Comparison of ENCODE assay signal across 11 cellular contexts in the genomic region with DNA sequence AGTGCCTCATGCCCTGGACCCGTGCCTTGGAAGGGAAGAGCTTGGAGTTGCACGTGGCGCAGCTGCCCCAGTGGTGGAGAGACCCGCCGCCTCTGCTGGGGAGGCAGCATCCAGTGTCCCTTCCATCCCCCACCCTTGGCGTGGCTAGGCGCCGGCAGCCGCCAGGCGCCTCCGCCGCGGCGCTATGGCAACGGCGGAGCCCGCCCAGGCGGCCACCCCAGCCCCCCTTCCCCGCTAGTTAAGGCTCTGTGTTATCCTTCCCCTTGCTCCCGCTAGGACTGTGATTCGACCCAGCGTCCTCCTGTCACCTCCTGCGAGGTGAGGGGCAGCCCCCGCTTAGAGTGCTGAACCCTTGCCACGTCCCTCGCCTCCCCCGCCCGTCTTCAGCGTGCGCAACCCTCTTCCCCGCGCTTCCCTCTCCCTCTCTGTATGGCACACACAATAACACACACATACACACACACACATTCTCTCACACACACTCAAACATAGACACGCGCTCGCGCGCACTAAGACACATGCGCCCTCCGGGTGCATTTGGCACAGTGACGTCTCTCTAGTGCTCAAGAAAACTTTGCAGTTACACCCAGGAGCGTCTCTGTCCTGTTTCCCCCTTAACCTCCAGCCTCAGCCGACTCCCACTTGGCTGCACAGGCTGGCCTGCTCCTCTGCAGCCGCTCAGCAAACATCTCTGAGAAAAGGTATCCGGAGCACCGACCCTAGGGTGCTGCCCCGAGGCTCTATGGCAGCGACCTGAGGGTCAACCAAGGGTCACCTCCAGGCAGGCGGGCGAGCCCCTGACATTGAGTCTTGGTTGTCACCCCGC. TPM values are rescaled to one million over a fixed set of nuclear protein-coding genes. Genes with fewer than 3 reads are reported as not detected.
DNase-seq lines count a peak whose midpoint lies in the region; ATAC-seq, FAIRE-seq and TF ChIP-seq lines count a peak whose summit lies in the region.
"Had no signal": no experiment of that assay in that cellular context is flagged by ENCODE, and none has a peak within 500 bp of the region (broad histone marks: within the 10 kb centered on the region; RNA-seq: fewer than 3 reads in every experiment).

No MANE protein-coding gene starts in this region.

- no peak overlapping the region for H3K27ac ChIP-seq in GM23338 (ENCODE audit: low read depth)
- H3K27ac ChIP-seq in foreskin keratinocyte = no peak overlapping the region
- H3K27ac ChIP-seq in kidney (ENCODE audit: low read depth in 2 of 2, low read length in 2 of 2) = no peak overlapping the region

- H3K27me3 Mint-ChIP-seq in GM23338 (ENCODE audit: insufficient read depth, low read depth, poor library complexity) = peaks cover 46% of the 10 kb centered on the region

- TF ChIP-seq CTCF in GM23338 (conservative IDR thresholded peaks at IDR 0.05; ENCODE audit: low read depth in 2 of 2) (no peak), foreskin keratinocyte (conservative IDR thresholded peaks at IDR 0.05) (no peak), kidney (IDR thresholded peaks at IDR 0.05; ENCODE audit: borderline replicate concordance, extremely low read depth, insufficient read depth) (no peak)

- H3K36me3 Mint-ChIP-seq in GM23338 (ENCODE audit: low read depth) = no peaks in the 10 kb centered on the region; the same call in 2 of the 3 replicates
- H3K36me3 Mint-ChIP-seq: natural killer cell had no signal

- peak overlapping the region; percentile 90 for H2AFZ ChIP-seq in GM23338

- H3K36me3 ChIP-seq in GM23338 (ENCODE audit: insufficient read depth) (no peaks in the 10 kb centered on the region), kidney (ENCODE audit: control insufficient read depth in 1 of 2, insufficient read depth in 2 of 2, low read length in 2 of 2) (no peaks in the 10 kb centered on the region)

- peaks cover 48% of the 10 kb centered on the region for H3K4me1 Mint-ChIP-seq in GM23338
- H3K4me1 Mint-ChIP-seq: natural killer cell had no signal

- H3K4me3 Mint-ChIP-seq in GM23338 = peak overlapping the region; percentile 77
- H3K4me3 Mint-ChIP-seq: natural killer cell had no signal

- H3K79me2 ChIP-seq in GM23338 (replicated peaks; ENCODE audit: insufficient read depth) = no peaks in the 10 kb centered on the region

- H3K4me3 ChIP-seq in GM23338 (peak overlapping the region; percentile 71), kidney (ENCODE audit: low read length in 2 of 2) (no peak overlapping the region)

- H3K4me1 ChIP-seq in GM23338 (ENCODE audit: insufficient read depth) (peaks cover 25% of the 10 kb centered on the region), foreskin keratinocyte (no peaks in the 10 kb centered on the region), kidney (ENCODE audit: control insufficient read depth in 1 of 2, insufficient read depth in 1 of 2, low read depth in 1 of 2, low read length in 2 of 2) (peaks cover 0 to 3% of the 10 kb centered on the region in 2 donors)

- H4K20me1 ChIP-seq in GM23338 (replicated peaks; ENCODE audit: insufficient read depth) = no peaks in the 10 kb centered on the region

- DNase-seq in GM23338 (ENCODE audit: low spot score) = peak; percentile 81
- peak; percentile 39 to 53 for DNase-seq in NCI-H526 (lab: John Stamatoyannopoulos, UW)
- DNase-seq in foreskin keratinocyte = no peak
- peak; percentile 60 for DNase-seq in occipital lobe (lab: John Stamatoyannopoulos, UW)
- DNase-seq in stimulated activated CD4-positive, alpha-beta T cell treated with anti-CD3 and anti-CD28 coated beads, Interleukin-4, amount 100 ng/mL, for 24 hours = no peak
- DNase-seq in kidney = no peak
- DNase-seq: activated CD8-positive, alpha-beta memory T cell treated with anti-CD3 and anti-CD28 coated beads, Interleukin-2, amount 50 U/mL, for 4 hours; natural killer cell had no signal

- intact Hi-C loops in kidney (cut with DNase I) = no loop called here

- H3K9me3 Mint-ChIP-seq in GM23338 = no peaks in the 10 kb centered on the region

- FAIRE-seq in kidney (lab: Jason Lieb, UNC) = no peak
- FAIRE-seq: HepG2 had no signal

- peak overlapping the region; percentile 92 for H3K4me2 ChIP-seq in GM23338

- peaks cover 75% of the 10 kb centered on the region for H3K27me3 ChIP-seq in GM23338 (ENCODE audit: insufficient read depth)
- H3K27me3 ChIP-seq in foreskin keratinocyte = peaks cover 81% of the 10 kb centered on the region

- peak; percentile 70 for ATAC-seq in GM23338
- ATAC-seq in foreskin keratinocyte = peak; percentile 41
- ATAC-seq in GM21528 (IDR thresholded peaks at IDR 0.05; ENCODE audit: low FRiP score, unreplicated experiment) = no peak
- no peak for ATAC-seq in GM19328 (IDR thresholded peaks at IDR 0.05; ENCODE audit: unreplicated experiment)
- ATAC-seq: HepG2, natural killer cell had no signal

- no peaks in the 10 kb centered on the region for H3K9me2 ChIP-seq in GM23338 (ENCODE audit: insufficient read depth)

- H3K9me3 ChIP-seq in kidney (ENCODE audit: control insufficient read depth in 1 of 2, low read length in 2 of 2) = no peaks in the 10 kb centered on the region

- no peak overlapping the region for H3K27ac Mint-ChIP-seq in GM23338
- H3K27ac Mint-ChIP-seq: natural killer cell had no signal

- peaks cover 5% of the 10 kb centered on the region; the same call in 1 of the 2 replicates for H3F3A ChIP-seq in GM23338 (replicated peaks; ENCODE audit: low read depth)

- H3K9ac ChIP-seq in kidney (ENCODE audit: low read length in 2 of 2) = no peak overlapping the region

TF ChIP-seq in GM23338, 12 proteins besides CTCF, POLR2A, EP300 and RAD21 (continues in another document):
- no peak for TF ChIP-seq JUNB (IDR thresholded peaks at IDR 0.05; ENCODE audit: unreplicated experiment)
- no peak for TF ChIP-seq ZNF331 (CRISPR knock-in tag; IDR thresholded peaks at IDR 0.05; ENCODE audit: low read depth)
- TF ChIP-seq STAT1 (IDR thresholded peaks at IDR 0.05; ENCODE audit: unreplicated experiment) = no peak
- TF ChIP-seq, protein P1, sequence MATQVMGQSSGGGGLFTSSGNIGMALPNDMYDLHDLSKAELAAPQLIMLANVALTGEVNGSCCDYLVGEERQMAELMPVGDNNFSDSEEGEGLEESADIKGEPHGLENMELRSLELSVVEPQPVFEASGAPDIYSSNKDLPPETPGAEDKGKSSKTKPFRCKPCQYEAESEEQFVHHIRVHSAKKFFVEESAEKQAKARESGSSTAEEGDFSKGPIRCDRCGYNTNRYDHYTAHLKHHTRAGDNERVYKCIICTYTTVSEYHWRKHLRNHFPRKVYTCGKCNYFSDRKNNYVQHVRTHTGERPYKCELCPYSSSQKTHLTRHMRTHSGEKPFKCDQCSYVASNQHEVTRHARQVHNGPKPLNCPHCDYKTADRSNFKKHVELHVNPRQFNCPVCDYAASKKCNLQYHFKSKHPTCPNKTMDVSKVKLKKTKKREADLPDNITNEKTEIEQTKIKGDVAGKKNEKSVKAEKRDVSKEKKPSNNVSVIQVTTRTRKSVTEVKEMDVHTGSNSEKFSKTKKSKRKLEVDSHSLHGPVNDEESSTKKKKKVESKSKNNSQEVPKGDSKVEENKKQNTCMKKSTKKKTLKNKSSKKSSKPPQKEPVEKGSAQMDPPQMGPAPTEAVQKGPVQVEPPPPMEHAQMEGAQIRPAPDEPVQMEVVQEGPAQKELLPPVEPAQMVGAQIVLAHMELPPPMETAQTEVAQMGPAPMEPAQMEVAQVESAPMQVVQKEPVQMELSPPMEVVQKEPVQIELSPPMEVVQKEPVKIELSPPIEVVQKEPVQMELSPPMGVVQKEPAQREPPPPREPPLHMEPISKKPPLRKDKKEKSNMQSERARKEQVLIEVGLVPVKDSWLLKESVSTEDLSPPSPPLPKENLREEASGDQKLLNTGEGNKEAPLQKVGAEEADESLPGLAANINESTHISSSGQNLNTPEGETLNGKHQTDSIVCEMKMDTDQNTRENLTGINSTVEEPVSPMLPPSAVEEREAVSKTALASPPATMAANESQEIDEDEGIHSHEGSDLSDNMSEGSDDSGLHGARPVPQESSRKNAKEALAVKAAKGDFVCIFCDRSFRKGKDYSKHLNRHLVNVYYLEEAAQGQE (IDR thresholded peaks at IDR 0.05; ENCODE audit: unreplicated experiment) = no peak
- no peak for TF ChIP-seq EZH2phosphoT487 (IDR thresholded peaks at IDR 0.05; ENCODE audit: unreplicated experiment)

RNA-seq across cellular contexts. Expression of a gene that starts 8.5 kb away (rescaled TPM):
- total RNA-seq in GM23338 (2014; rRNA removed; shearing (Covaris generic)) = 1.6 and 3.0 TPM in 2 replicates
- polyA plus RNA-seq in GM23338 (2016; fragmentation: Nextera tagmentation; extraction: Ambion mirVana) = 0.49 and 0.73 TPM in 2 replicates
- not detected in 2 replicates for total RNA-seq in foreskin keratinocyte
- not detected in 2 replicates for polyA plus RNA-seq in foreskin keratinocyte
- 82.7 TPM for total RNA-seq in occipital lobe
- 0.82 TPM for total RNA-seq in kidney
- 1.4 TPM for polyA plus RNA-seq in kidney (ENCODE audit: insufficient read depth, low read depth, low replicate concordance)
- total RNA-seq: HepG2, natural killer cell had no signal
- polyA plus RNA-seq: HepG2 had no signal

Comparison
In these comparisons a context has a peak if more than half of its experiments do, and no peak if none do; other contexts are left out.
1. ATAC-seq: peak in GM23338 (single experiment) and foreskin keratinocyte (single experiment); none in GM21528 (single experiment) and GM19328 (single experiment).
2. DNase-seq: peak in GM23338 (single experiment), NCI-H526 (2 of 2) and occipital lobe (single experiment); none in foreskin keratinocyte (0 of 2), stimulated activated CD4-positive, alpha-beta T cell treated with anti-CD3 and anti-CD28 coated beads, Interleukin-4, amount 100 ng/mL, for 24 hours (single experiment) and kidney (single experiment).
3. RNA of a gene that starts 8.5 kb away (total RNA-seq): 82.7 TPM in occipital lobe (single experiment); 1.6 to 3.0 TPM in GM23338, 0.82 TPM in kidney (single experiment) and not detected in foreskin keratinocyte; every median in the first group is over 10 times any median in the second.